Comparison of ENCODE assay signal across 3 cellular contexts in genomic region chr22:23146842-23147205, GRCh38.
A peak's percentile ranks its signal among the peaks of the same experiment; 100 is the strongest.
TF ChIP-seq lines count a peak whose summit lies in the region.

No MANE protein-coding gene starts in this region.

TF ChIP-seq in SK-N-SH, 30 proteins besides CTCF, POLR2A, EP300 and RAD21:
- no peak for TF ChIP-seq ELF1 (IDR thresholded peaks at IDR 0.05)
- no peak for TF ChIP-seq NFIC (IDR thresholded peaks at IDR 0.05; ENCODE audit: borderline replicate concordance)
- no peak for TF ChIP-seq GATA2 (CRISPR knock-in tag; IDR thresholded peaks at IDR 0.05)
- no peak for TF ChIP-seq TCF12 (IDR thresholded peaks at IDR 0.05)
- TF ChIP-seq JUND (IDR thresholded peaks at IDR 0.05), result no peak
- no peak for TF ChIP-seq SIN3A (IDR thresholded peaks at IDR 0.05; ENCODE audit: borderline replicate concordance, low read depth, low read length)
- TF ChIP-seq MAX (IDR thresholded peaks at IDR 0.05; ENCODE audit: low read depth), result no peak
- no peak for TF ChIP-seq REST (IDR thresholded peaks at IDR 0.05; ENCODE audit: low read depth, low read length)
- TF ChIP-seq MEF2A (IDR thresholded peaks at IDR 0.05; ENCODE audit: borderline replicate concordance, low read depth), result no peak
- TF ChIP-seq ZBTB33 (IDR thresholded peaks at IDR 0.05; ENCODE audit: borderline replicate concordance, low read depth), result no peak

TF ChIP-seq in SK-N-SH treated with all-trans-retinoic acid at 6 μM for 48 hours, 23 proteins besides CTCF, POLR2A, EP300 and RAD21:
- TF ChIP-seq ZNF70 (CRISPR knock-in tag; IDR thresholded peaks at IDR 0.05), result no peak
- no peak for TF ChIP-seq RARB (CRISPR knock-in tag; IDR thresholded peaks at IDR 0.05)
- TF ChIP-seq ZC3H10 (CRISPR knock-in tag; IDR thresholded peaks at IDR 0.05), result no peak
- TF ChIP-seq TSHZ2 (CRISPR knock-in tag; IDR thresholded peaks at IDR 0.05), result no peak
- no peak for TF ChIP-seq ARNTL (CRISPR knock-in tag; IDR thresholded peaks at IDR 0.05; ENCODE audit: borderline replicate concordance, low read depth)
- no peak for TF ChIP-seq TOX (CRISPR knock-in tag; IDR thresholded peaks at IDR 0.05; ENCODE audit: borderline replicate concordance)
- TF ChIP-seq ESRRG (CRISPR knock-in tag; IDR thresholded peaks at IDR 0.05), result no peak
- no peak for TF ChIP-seq CSRNP3 (CRISPR knock-in tag; IDR thresholded peaks at IDR 0.05)
- TF ChIP-seq ZFP30 (CRISPR knock-in tag; IDR thresholded peaks at IDR 0.05), result no peak
- no peak for TF ChIP-seq ZNF8 (CRISPR knock-in tag; IDR thresholded peaks at IDR 0.05)
- TF ChIP-seq OSR1 (CRISPR knock-in tag; IDR thresholded peaks at IDR 0.05), result no peak

TF ChIP-seq in K562, 482 proteins besides CTCF, POLR2A, EP300 and RAD21:
- TF ChIP-seq ZNF165 (CRISPR knock-in tag; IDR thresholded peaks at IDR 0.05; ENCODE audit: borderline replicate concordance) (no peak), TCF3 (CRISPR knock-in tag; IDR thresholded peaks at IDR 0.05) (no peak), NFYB (IDR thresholded peaks at IDR 0.05; ENCODE audit: extremely low read depth, insufficient read length) (no peak), HMGXB4 (CRISPR knock-in tag; IDR thresholded peaks at IDR 0.05) (peak; percentile 19; the same call in 1 of the 2 replicates), SRF (CRISPR knock-in tag; IDR thresholded peaks at IDR 0.05) (no peak)
TF ChIP-seq in K562: peak in this region for 1.
